In the genomic region with DNA sequence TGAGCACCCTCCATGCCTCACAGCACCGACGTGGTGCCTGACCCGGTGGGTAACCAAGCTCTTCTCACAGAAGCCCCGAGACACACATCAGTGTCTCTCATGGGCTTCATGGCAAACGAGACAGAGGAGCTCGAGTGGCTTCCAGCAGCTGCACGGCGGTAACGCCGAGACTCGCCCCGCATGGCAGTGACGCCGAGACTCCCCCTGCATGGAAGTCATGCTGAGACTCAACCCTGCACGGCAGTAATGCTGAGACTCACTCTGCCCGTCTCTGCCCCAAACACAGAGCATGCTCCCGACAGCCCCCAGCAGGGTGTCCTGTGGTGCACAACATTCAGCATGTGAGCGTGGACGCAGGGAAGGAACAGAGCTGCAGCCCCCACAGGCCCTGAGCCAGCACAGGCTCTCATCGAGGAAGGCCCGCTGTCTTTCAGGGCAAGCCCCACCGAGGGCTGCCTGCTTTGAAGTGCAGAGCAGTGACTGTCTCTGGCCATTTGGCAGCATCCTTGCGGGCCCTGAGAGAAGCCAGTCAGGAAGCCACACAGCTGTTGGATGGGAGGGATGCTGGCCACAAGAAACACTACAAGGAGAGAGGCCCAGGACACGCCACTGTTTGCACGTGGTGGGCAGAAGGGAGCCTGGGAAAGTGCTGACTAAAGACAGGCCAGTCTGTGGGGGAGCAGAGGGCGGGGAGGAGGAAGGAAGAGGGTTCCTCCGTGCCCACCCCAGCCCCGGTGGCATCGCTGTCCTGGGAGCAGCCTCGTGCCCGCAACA, we compare ENCODE assay signal across 9 cellular contexts. TPM values are rescaled to one million over a fixed set of nuclear protein-coding genes. Genes with fewer than 3 reads are reported as not detected.
DNase-seq lines count a peak whose midpoint lies in the region; ATAC-seq and TF ChIP-seq lines count a peak whose summit lies in the region.
"Had no signal": no experiment of that assay in that cellular context is flagged by ENCODE, and none has a peak within 500 bp of the region (broad histone marks: within the 10 kb centered on the region; RNA-seq: fewer than 3 reads in every experiment).

No MANE protein-coding gene starts in this region.

- DNase-seq in activated CD4-positive, alpha-beta T cell treated with anti-CD3 and anti-CD28 coated beads for 36 hours: peak; percentile 9
- no peak for DNase-seq in activated CD4-positive, alpha-beta T cell treated with anti-CD3 and anti-CD28 coated beads, Interleukin-2, amount 10 ng/mL, durations not matched to agents 7 days and 5 days
- DNase-seq in astrocyte of the hippocampus (ENCODE audit: low read depth, low spot score): peak; percentile 45
- no peak for DNase-seq in lung (ENCODE audit: low spot score)
- peak; percentile 63 for DNase-seq in type B pancreatic cell (ENCODE audit: extremely low spot score, unreplicated experiment)
- DNase-seq in G401 (ENCODE audit: low spot score): no peak
- no peak for DNase-seq in GM10248 (ENCODE audit: extremely low spot score)

- H3K27ac Mint-ChIP-seq in activated CD4-positive, alpha-beta T cell treated with anti-CD3 and anti-CD28 coated beads for 36 hours: no peak overlapping the region
- H3K27ac Mint-ChIP-seq in activated CD4-positive, alpha-beta T cell treated with anti-CD3 and anti-CD28 coated beads, Interleukin-2, amount 10 ng/mL, durations not matched to agents 7 days and 5 days: no peak overlapping the region
- H3K27ac Mint-ChIP-seq in type B pancreatic cell: no peak overlapping the region

- H3K36me3 ChIP-seq in lung (ENCODE audit: control insufficient read depth in 2 of 2, insufficient read depth in 2 of 2, low read length in 2 of 2): no peaks in the 10 kb centered on the region

- POLR2A ChIA-PET in activated CD4-positive, alpha-beta T cell treated with anti-CD3 and anti-CD28 coated beads for 36 hours (lab: Charles Lee): interaction anchor here (0.7 kb wide), 1 partner anchor 333 kb away, joined by 6 read pairs; no protein-coding TSS in a partner anchor
- POLR2A ChIA-PET in activated CD4-positive, alpha-beta T cell treated with anti-CD3 and anti-CD28 coated beads, Interleukin-2, amount 10 ng/mL, durations not matched to agents 7 days and 5 days (lab: Charles Lee): interaction anchor here (0.7 kb wide), 1 partner anchor 195 kb away, joined by 6 read pairs; no protein-coding TSS in a partner anchor
- POLR2A ChIA-PET in GM10248 (lab: Yijun Ruan, JAX): no interaction called here

- no peaks in the 10 kb centered on the region for H3K27me3 ChIP-seq in lung (ENCODE audit: control insufficient read depth, insufficient read depth)

- H3K4me1 ChIP-seq in lung (ENCODE audit: control insufficient read depth in 2 of 2, insufficient read depth in 2 of 2, low read length in 2 of 2): peaks cover 8 to 20% of the 10 kb centered on the region in 2 donors

- no peaks in the 10 kb centered on the region for H3K36me3 Mint-ChIP-seq in activated CD4-positive, alpha-beta T cell treated with anti-CD3 and anti-CD28 coated beads for 36 hours (ENCODE audit: low read depth)
- no peaks in the 10 kb centered on the region for H3K36me3 Mint-ChIP-seq in activated CD4-positive, alpha-beta T cell treated with anti-CD3 and anti-CD28 coated beads, Interleukin-2, amount 10 ng/mL, durations not matched to agents 7 days and 5 days (ENCODE audit: low read depth)
- peaks cover 14% of the 10 kb centered on the region for H3K36me3 Mint-ChIP-seq in type B pancreatic cell

- ATAC-seq in activated CD4-positive, alpha-beta T cell treated with anti-CD3 and anti-CD28 coated beads for 36 hours: peak; percentile 31
- ATAC-seq in lung (ENCODE audit: insufficient read depth, low FRiP score): peak; percentile 4
- no peak for ATAC-seq in HG03095 (IDR thresholded peaks at IDR 0.05; ENCODE audit: unreplicated experiment)

- TF ChIP-seq CTCF in lung (IDR thresholded peaks at IDR 0.05; ENCODE audit: control extremely low read depth, extremely low read depth): no peak
- no peak for TF ChIP-seq CTCF in type B pancreatic cell (conservative IDR thresholded peaks at IDR 0.05)
- no peak for TF ChIP-seq CTCF in GM10248 (IDR thresholded peaks at IDR 0.05; ENCODE audit: control extremely low read depth, extremely low read depth, low read depth, missing control alignments)

- CTCF ChIA-PET in activated CD4-positive, alpha-beta T cell treated with anti-CD3 and anti-CD28 coated beads for 36 hours (lab: Charles Lee): no interaction called here
- CTCF ChIA-PET in activated CD4-positive, alpha-beta T cell treated with anti-CD3 and anti-CD28 coated beads, Interleukin-2, amount 10 ng/mL, durations not matched to agents 7 days and 5 days (lab: Charles Lee): no interaction called here
- CTCF ChIA-PET in GM10248 (lab: Yijun Ruan, JAX): no interaction called here

- no peak overlapping the region for H3K4me3 Mint-ChIP-seq in activated CD4-positive, alpha-beta T cell treated with anti-CD3 and anti-CD28 coated beads for 36 hours
- H3K4me3 Mint-ChIP-seq in activated CD4-positive, alpha-beta T cell treated with anti-CD3 and anti-CD28 coated beads, Interleukin-2, amount 10 ng/mL, durations not matched to agents 7 days and 5 days: no peak overlapping the region
- H3K4me3 Mint-ChIP-seq in type B pancreatic cell: no peak overlapping the region

- intact Hi-C loops in activated CD4-positive, alpha-beta T cell treated with anti-CD3 and anti-CD28 coated beads for 36 hours (cut with DNase I, micrococcal nuclease): no loop called here

- peaks cover 9% of the 10 kb centered on the region for H3K9me3 Mint-ChIP-seq in activated CD4-positive, alpha-beta T cell treated with anti-CD3 and anti-CD28 coated beads for 36 hours (ENCODE audit: low read depth)
- peaks cover 11% of the 10 kb centered on the region for H3K9me3 Mint-ChIP-seq in activated CD4-positive, alpha-beta T cell treated with anti-CD3 and anti-CD28 coated beads, Interleukin-2, amount 10 ng/mL, durations not matched to agents 7 days and 5 days
- H3K9me3 Mint-ChIP-seq in type B pancreatic cell: no peaks in the 10 kb centered on the region

- WGBS in lung, 2 donors: 50 to 52% methylated on average over 29 to 31 of the region's 31 CpGs

- in situ Hi-C loops in G401 (cut with HindIII; ENCODE audit: low sequenced_read_pairs): no loop called here

- peaks cover 22% of the 10 kb centered on the region for H3K27me3 Mint-ChIP-seq in activated CD4-positive, alpha-beta T cell treated with anti-CD3 and anti-CD28 coated beads for 36 hours
- peaks cover 26% of the 10 kb centered on the region for H3K27me3 Mint-ChIP-seq in activated CD4-positive, alpha-beta T cell treated with anti-CD3 and anti-CD28 coated beads, Interleukin-2, amount 10 ng/mL, durations not matched to agents 7 days and 5 days
- no peaks in the 10 kb centered on the region for H3K27me3 Mint-ChIP-seq in type B pancreatic cell

- H3K9me3 ChIP-seq in lung (ENCODE audit: control insufficient read depth in 2 of 2, insufficient read depth in 1 of 2, low read length in 1 of 2): no peaks in the 10 kb centered on the region

- peak overlapping the region in 1 of 2 donors; percentile 49 for H3K27ac ChIP-seq in lung (ENCODE audit: low read depth in 1 of 2, low read length in 1 of 2)
- H3K27ac ChIP-seq: VCaP had no signal

- no peak overlapping the region for H3K4me3 ChIP-seq in lung

- peaks cover 7% of the 10 kb centered on the region for H3K4me1 Mint-ChIP-seq in activated CD4-positive, alpha-beta T cell treated with anti-CD3 and anti-CD28 coated beads for 36 hours
- peaks cover 19% of the 10 kb centered on the region for H3K4me1 Mint-ChIP-seq in activated CD4-positive, alpha-beta T cell treated with anti-CD3 and anti-CD28 coated beads, Interleukin-2, amount 10 ng/mL, durations not matched to agents 7 days and 5 days
- H3K4me1 Mint-ChIP-seq in type B pancreatic cell (ENCODE audit: unreplicated experiment): peaks cover 8% of the 10 kb centered on the region

RNA-seq across cellular contexts. Expression of a gene that starts 9.5 kb away (rescaled TPM):
- total RNA-seq in activated CD4-positive, alpha-beta T cell treated with anti-CD3 and anti-CD28 coated beads for 36 hours: under 1 TPM; 0.54 to 0.73 TPM
- total RNA-seq in activated CD4-positive, alpha-beta T cell treated with anti-CD3 and anti-CD28 coated beads, Interleukin-2, amount 10 ng/mL, durations not matched to agents 7 days and 5 days: under 1 TPM; 0.82 to 0.92 TPM
- total RNA-seq in lung (10 to 100 TPM; 68.5 to 83.8 TPM), type B pancreatic cell (ENCODE audit: low replicate concordance) (42.9 and 102 TPM in 2 replicates)
- 100 to 1,000 TPM in 1 of 2 donors, 10 to 100 TPM in 1; 61.8 to 107 TPM for polyA plus RNA-seq in lung
- total RNA-seq in G401 (2014; rRNA removed; shearing (Covaris generic)): 16.0 and 16.2 TPM in 2 replicates

Comparison
In these comparisons a context has a peak if more than half of its experiments do, and no peak if none do; other contexts are left out.
1. DNase-seq: peak in activated CD4-positive, alpha-beta T cell treated with anti-CD3 and anti-CD28 coated beads for 36 hours (single experiment), astrocyte of the hippocampus (single experiment) and type B pancreatic cell (single experiment); none in activated CD4-positive, alpha-beta T cell treated with anti-CD3 and anti-CD28 coated beads, Interleukin-2, amount 10 ng/mL, durations not matched to agents 7 days and 5 days (single experiment), lung (single experiment), G401 (single experiment) and GM10248 (single experiment).